Comparison of ENCODE assay signal across 8 cellular contexts in genomic region chr3:172317984-172318383, GRCh38.
DNase-seq lines count a peak whose midpoint lies in the region; ATAC-seq, FAIRE-seq and TF ChIP-seq lines count a peak whose summit lies in the region.

No MANE protein-coding gene starts in this region.

- no peaks in the 10 kb centered on the region for H3K9me3 Mint-ChIP-seq in activated T-helper 2 cell treated with anti-CD3 and anti-CD28 coated beads, Interferon-gamma antibody, Interleukin-2, Interleukin-4, amounts not matched to agents 10 μg/mL and 5 μg/mL and 100 μg/mL, durations not matched to agents 14 hours and 24 hours and 36 hours
- no peaks in the 10 kb centered on the region for H3K9me3 Mint-ChIP-seq in WTC11

- H3K27me3 ChIP-seq in HUES64 (ENCODE audit: insufficient read depth, low read length) (no peaks in the 10 kb centered on the region), small intestine (ENCODE audit: control insufficient read depth in 2 of 2, insufficient read depth in 2 of 2, low read length in 2 of 2) (no peaks in the 10 kb centered on the region)

- POLR2A ChIA-PET in WTC11 (lab: Charles Lee), result no interaction called here

- H3K36me3 ChIP-seq in HUES64 (ENCODE audit: insufficient read depth, low read length), result peaks cover 44% of the 10 kb centered on the region
- peaks cover 0 to 6% of the 10 kb centered on the region in 2 donors for H3K36me3 ChIP-seq in small intestine (ENCODE audit: control insufficient read depth in 2 of 2, insufficient read depth in 2 of 2, low read length in 2 of 2)

- peak overlapping the region; percentile 12 for H3K27ac Mint-ChIP-seq in activated T-helper 2 cell treated with anti-CD3 and anti-CD28 coated beads, Interferon-gamma antibody, Interleukin-2, Interleukin-4, amounts not matched to agents 10 μg/mL and 5 μg/mL and 100 μg/mL, durations not matched to agents 14 hours and 24 hours and 36 hours
- H3K27ac Mint-ChIP-seq in WTC11, result no peak overlapping the region; the same call in 1 of the 2 replicates

- peak; percentile 91 for DNase-seq in A172 (ENCODE audit: low spot score)
- no peak for DNase-seq in activated T-helper 2 cell treated with anti-CD3 and anti-CD28 coated beads, Interferon-gamma antibody, Interleukin-2, Interleukin-4, amounts not matched to agents 10 μg/mL and 5 μg/mL and 100 μg/mL, durations not matched to agents 14 hours and 24 hours and 36 hours (ENCODE audit: low spot score)
- DNase-seq in hepatic stellate cell (ENCODE audit: low spot score), result peak; percentile 86
- peak; percentile 59 for DNase-seq in small intestine
- DNase-seq in WTC11 (ENCODE audit: low spot score), result no peak

- H3K9me3 ChIP-seq in HUES64 (ENCODE audit: insufficient read depth, low read depth, low read length), result no peaks in the 10 kb centered on the region
- no peaks in the 10 kb centered on the region for H3K9me3 ChIP-seq in small intestine (ENCODE audit: control insufficient read depth, low read depth)

- H3K36me3 Mint-ChIP-seq in activated T-helper 2 cell treated with anti-CD3 and anti-CD28 coated beads, Interferon-gamma antibody, Interleukin-2, Interleukin-4, amounts not matched to agents 10 μg/mL and 5 μg/mL and 100 μg/mL, durations not matched to agents 14 hours and 24 hours and 36 hours (ENCODE audit: low read depth), result peaks cover 20% of the 10 kb centered on the region
- H3K36me3 Mint-ChIP-seq in WTC11, result peaks cover 27% of the 10 kb centered on the region

- H3K4me1 ChIP-seq in HUES64 (ENCODE audit: insufficient read depth, low read length) (peaks cover 9% of the 10 kb centered on the region; the same call in 1 of the 2 replicates), small intestine (ENCODE audit: control insufficient read depth in 2 of 2, insufficient read depth in 1 of 2, low read depth in 1 of 2, low read length in 1 of 2) (peaks cover 0 to 19% of the 10 kb centered on the region in 2 donors)

- CTCF ChIA-PET in WTC11 (lab: Charles Lee), result interaction anchor here (1.1 kb wide), 1 partner anchor 11 kb away, joined by 4 read pairs; no protein-coding TSS in a partner anchor

- WGBS in HUES64, result 80% methylated on average over 1 of the region's 1 CpG
- 0 to 14% (median 9%) methylated on average over 1 of the region's 1 CpG for WGBS in small intestine, 3 donors

- H3K27ac ChIP-seq in HUES64 (ENCODE audit: low read depth, low read length) (peak overlapping the region; percentile 31; the same call in 1 of the 2 replicates), small intestine (ENCODE audit: low read depth in 1 of 2, low read length in 1 of 2) (peak overlapping the region; percentile 9 to 88)

- H3K4me3 Mint-ChIP-seq in activated T-helper 2 cell treated with anti-CD3 and anti-CD28 coated beads, Interferon-gamma antibody, Interleukin-2, Interleukin-4, amounts not matched to agents 10 μg/mL and 5 μg/mL and 100 μg/mL, durations not matched to agents 14 hours and 24 hours and 36 hours (ENCODE audit: low read depth), result no peak overlapping the region
- H3K4me3 Mint-ChIP-seq in WTC11, result no peak overlapping the region

- no peak for TF ChIP-seq CTCF in WTC11 (IDR thresholded peaks at IDR 0.05)

- H3K27me3 Mint-ChIP-seq in activated T-helper 2 cell treated with anti-CD3 and anti-CD28 coated beads, Interferon-gamma antibody, Interleukin-2, Interleukin-4, amounts not matched to agents 10 μg/mL and 5 μg/mL and 100 μg/mL, durations not matched to agents 14 hours and 24 hours and 36 hours (ENCODE audit: low read depth), result no peaks in the 10 kb centered on the region
- H3K27me3 Mint-ChIP-seq in WTC11 (ENCODE audit: low read depth), result no peaks in the 10 kb centered on the region

- H3K4me3 ChIP-seq in HUES64 (ENCODE audit: low read length) (no peak overlapping the region), small intestine (ENCODE audit: low read depth in 1 of 2, low read length in 2 of 2) (no peak overlapping the region)

- peaks cover 19% of the 10 kb centered on the region for H3K4me1 Mint-ChIP-seq in activated T-helper 2 cell treated with anti-CD3 and anti-CD28 coated beads, Interferon-gamma antibody, Interleukin-2, Interleukin-4, amounts not matched to agents 10 μg/mL and 5 μg/mL and 100 μg/mL, durations not matched to agents 14 hours and 24 hours and 36 hours (ENCODE audit: low read depth)
- peaks cover 21% of the 10 kb centered on the region for H3K4me1 Mint-ChIP-seq in WTC11

- H3K9ac ChIP-seq in HUES64 (ENCODE audit: low read depth, low read length), result no peak overlapping the region

- intact Hi-C loops in activated T-helper 2 cell treated with anti-CD3 and anti-CD28 coated beads, Interferon-gamma antibody, Interleukin-2, Interleukin-4, amounts not matched to agents 10 μg/mL and 5 μg/mL and 100 μg/mL, durations not matched to agents 14 hours and 24 hours and 36 hours (cut with micrococcal nuclease), result no loop called here

- ATAC-seq in GM18907 (IDR thresholded peaks at IDR 0.05; ENCODE audit: unreplicated experiment), result peak; percentile 81
- no peak for ATAC-seq in GM19324 (IDR thresholded peaks at IDR 0.05; ENCODE audit: low FRiP score, unreplicated experiment)
- ATAC-seq in WTC11, result no peak

- no peak for FAIRE-seq in small intestine (lab: Jason Lieb, UNC)

TF ChIP-seq in WTC11, 78 proteins besides CTCF, POLR2A, EP300 and RAD21:
- no peak for TF ChIP-seq NFYB (CRISPR knock-in tag; conservative IDR thresholded peaks at IDR 0.05; ENCODE audit: low read depth)
- no peak for TF ChIP-seq ATF1 (CRISPR knock-in tag; IDR thresholded peaks at IDR 0.05)
- no peak for TF ChIP-seq SP1 (CRISPR knock-in tag; conservative IDR thresholded peaks at IDR 0.05)
- TF ChIP-seq OVOL2 (CRISPR knock-in tag; IDR thresholded peaks at IDR 0.05; ENCODE audit: borderline replicate concordance), result no peak
- TF ChIP-seq, protein P1, sequence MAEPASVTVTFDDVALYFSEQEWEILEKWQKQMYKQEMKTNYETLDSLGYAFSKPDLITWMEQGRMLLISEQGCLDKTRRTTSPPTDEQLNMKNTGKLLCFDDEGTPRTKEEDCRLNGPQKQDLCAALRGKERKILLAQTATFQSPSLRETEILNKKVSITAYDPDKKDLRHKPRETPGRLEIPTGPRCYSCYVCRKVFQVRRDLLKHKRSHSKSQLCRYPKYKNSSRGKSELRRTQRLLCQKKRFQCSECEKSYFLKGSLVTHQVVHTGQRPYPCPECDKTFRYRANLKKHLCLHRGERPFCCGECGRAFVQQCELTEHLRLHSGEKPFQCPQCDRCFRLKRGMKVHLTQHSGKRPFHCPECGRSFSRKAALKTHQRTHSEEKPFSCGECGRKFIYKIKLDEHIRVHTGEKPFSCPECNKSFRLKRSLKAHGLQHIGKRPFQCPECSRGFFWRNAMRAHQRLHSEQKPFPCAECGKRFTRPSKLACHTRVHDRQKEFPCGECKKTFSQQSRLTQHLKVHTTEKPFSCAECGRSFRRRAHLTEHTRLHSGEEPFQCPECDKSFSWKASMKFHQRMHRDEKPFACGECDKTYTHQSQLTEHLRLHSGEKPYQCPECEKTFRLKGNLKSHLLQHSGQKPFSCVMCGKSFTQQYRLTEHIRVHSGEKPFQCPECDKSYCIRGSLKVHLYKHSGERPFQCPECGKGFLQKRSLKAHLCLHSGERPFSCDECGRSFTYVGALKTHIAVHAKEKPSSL (CRISPR knock-in tag; conservative IDR thresholded peaks at IDR 0.05), result no peak
- no peak for TF ChIP-seq ZNF263 (CRISPR knock-in tag; IDR thresholded peaks at IDR 0.05; ENCODE audit: low read depth)
- TF ChIP-seq, protein P2, sequence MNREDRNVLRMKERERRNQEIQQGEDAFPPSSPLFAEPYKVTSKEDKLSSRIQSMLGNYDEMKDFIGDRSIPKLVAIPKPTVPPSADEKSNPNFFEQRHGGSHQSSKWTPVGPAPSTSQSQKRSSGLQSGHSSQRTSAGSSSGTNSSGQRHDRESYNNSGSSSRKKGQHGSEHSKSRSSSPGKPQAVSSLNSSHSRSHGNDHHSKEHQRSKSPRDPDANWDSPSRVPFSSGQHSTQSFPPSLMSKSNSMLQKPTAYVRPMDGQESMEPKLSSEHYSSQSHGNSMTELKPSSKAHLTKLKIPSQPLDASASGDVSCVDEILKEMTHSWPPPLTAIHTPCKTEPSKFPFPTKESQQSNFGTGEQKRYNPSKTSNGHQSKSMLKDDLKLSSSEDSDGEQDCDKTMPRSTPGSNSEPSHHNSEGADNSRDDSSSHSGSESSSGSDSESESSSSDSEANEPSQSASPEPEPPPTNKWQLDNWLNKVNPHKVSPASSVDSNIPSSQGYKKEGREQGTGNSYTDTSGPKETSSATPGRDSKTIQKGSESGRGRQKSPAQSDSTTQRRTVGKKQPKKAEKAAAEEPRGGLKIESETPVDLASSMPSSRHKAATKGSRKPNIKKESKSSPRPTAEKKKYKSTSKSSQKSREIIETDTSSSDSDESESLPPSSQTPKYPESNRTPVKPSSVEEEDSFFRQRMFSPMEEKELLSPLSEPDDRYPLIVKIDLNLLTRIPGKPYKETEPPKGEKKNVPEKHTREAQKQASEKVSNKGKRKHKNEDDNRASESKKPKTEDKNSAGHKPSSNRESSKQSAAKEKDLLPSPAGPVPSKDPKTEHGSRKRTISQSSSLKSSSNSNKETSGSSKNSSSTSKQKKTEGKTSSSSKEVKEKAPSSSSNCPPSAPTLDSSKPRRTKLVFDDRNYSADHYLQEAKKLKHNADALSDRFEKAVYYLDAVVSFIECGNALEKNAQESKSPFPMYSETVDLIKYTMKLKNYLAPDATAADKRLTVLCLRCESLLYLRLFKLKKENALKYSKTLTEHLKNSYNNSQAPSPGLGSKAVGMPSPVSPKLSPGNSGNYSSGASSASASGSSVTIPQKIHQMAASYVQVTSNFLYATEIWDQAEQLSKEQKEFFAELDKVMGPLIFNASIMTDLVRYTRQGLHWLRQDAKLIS (CRISPR knock-in tag; IDR thresholded peaks at IDR 0.05; ENCODE audit: borderline replicate concordance), result no peak
- TF ChIP-seq, protein P3, sequence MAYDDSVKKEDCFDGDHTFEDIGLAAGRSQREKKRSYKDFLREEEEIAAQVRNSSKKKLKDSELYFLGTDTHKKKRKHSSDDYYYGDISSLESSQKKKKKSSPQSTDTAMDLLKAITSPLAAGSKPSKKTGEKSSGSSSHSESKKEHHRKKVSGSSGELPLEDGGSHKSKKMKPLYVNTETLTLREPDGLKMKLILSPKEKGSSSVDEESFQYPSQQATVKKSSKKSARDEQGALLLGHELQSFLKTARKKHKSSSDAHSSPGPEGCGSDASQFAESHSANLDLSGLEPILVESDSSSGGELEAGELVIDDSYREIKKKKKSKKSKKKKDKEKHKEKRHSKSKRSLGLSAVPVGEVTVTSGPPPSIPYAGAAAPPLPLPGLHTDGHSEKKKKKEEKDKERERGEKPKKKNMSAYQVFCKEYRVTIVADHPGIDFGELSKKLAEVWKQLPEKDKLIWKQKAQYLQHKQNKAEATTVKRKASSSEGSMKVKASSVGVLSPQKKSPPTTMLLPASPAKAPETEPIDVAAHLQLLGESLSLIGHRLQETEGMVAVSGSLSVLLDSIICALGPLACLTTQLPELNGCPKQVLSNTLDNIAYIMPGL (CRISPR knock-in tag; IDR thresholded peaks at IDR 0.05), result no peak
- no peak for TF ChIP-seq ELF4 (CRISPR knock-in tag; IDR thresholded peaks at IDR 0.05; ENCODE audit: low read depth)
- no peak for TF ChIP-seq NR3C1 (CRISPR knock-in tag; conservative IDR thresholded peaks at IDR 0.05; ENCODE audit: low read depth)
TF ChIP-seq in WTC11: peak in this region for 0.

Comparison
In these comparisons a context has a peak if more than half of its experiments do, and no peak if none do; other contexts are left out.
1. DNase-seq: peak in A172 (single experiment), hepatic stellate cell (single experiment) and small intestine (single experiment); none in activated T-helper 2 cell treated with anti-CD3 and anti-CD28 coated beads, Interferon-gamma antibody, Interleukin-2, Interleukin-4, amounts not matched to agents 10 μg/mL and 5 μg/mL and 100 μg/mL, durations not matched to agents 14 hours and 24 hours and 36 hours (single experiment) and WTC11 (single experiment).